10 cellular contexts compared by ENCODE assay signal in genomic region chr6:76222189-76222588, GRCh38.
"Had no signal": no experiment of that assay in that cellular context is flagged by ENCODE, and none has a peak within 500 bp of the region (broad histone marks: within the 10 kb centered on the region; RNA-seq: fewer than 3 reads in every experiment).

No MANE protein-coding gene starts in this region.

- H3K9me3 ChIP-seq: HAP-1 had no signal

- H2AFZ ChIP-seq: GM23248, GM23338 had no signal

- FAIRE-seq: H1, H54 had no signal

- H3K9me3 Mint-ChIP-seq: GM23338, H9 had no signal

- H3K4me2 ChIP-seq: GM23338 had no signal

- H3K4me1 ChIP-seq: HAP-1 had no signal

- H3K27ac ChIP-seq: GM23248 had no signal

- H3K4me1 Mint-ChIP-seq: GM23338, H9 had no signal

- H3K27ac Mint-ChIP-seq: GM23338, H9, HFFc6 had no signal

- DNase-seq: GM23248, GOT3, H7, H9, HCEC 1CT, HFFc6 had no signal

- H3K4me3 ChIP-seq: GM23248, GM23338, HAP-1 had no signal

- H3K9ac ChIP-seq: GM23248 had no signal

- H3K4me3 Mint-ChIP-seq: GM23338, H9, HFFc6 had no signal

- H3K36me3 ChIP-seq: HAP-1 had no signal
